Comparison of ENCODE assay signal across 11 cellular contexts in the genomic region with DNA sequence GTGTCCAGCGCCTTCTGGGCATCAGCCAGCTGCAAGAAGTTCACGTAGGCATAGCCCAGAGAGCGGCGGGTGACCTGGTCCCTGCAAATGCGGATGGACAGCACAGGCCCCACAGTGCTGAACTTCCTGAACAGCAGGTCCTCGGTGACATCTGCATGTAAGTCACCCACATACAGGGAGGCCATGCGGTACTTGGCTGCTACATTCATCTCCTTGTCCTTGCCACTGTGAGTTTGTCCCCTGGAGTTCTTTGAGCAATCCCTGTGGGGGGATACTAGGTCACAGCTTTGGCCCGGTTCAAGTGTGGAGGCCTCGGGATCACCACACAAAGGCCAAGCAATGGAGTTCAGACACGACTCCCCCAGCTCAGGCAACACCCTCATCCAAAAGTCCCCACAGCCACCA. TPM values are rescaled to one million over a fixed set of nuclear protein-coding genes. Genes with fewer than 3 reads are reported as not detected.
DNase-seq lines count a peak whose midpoint lies in the region; ATAC-seq and TF ChIP-seq lines count a peak whose summit lies in the region.
"Had no signal": no experiment of that assay in that cellular context is flagged by ENCODE, and none has a peak within 500 bp of the region (broad histone marks: within the 10 kb centered on the region; RNA-seq: fewer than 3 reads in every experiment).

No MANE protein-coding gene starts in this region.

- H3K4me3 ChIP-seq in BE2C (ENCODE audit: low read depth, low read length) (peak overlapping the region; percentile 72), RWPE2 (ENCODE audit: severe bottlenecking) (peak overlapping the region; percentile 43), prostate gland (peak overlapping the region; percentile 57 to 61)

- no peak for ATAC-seq in RWPE2 (ENCODE audit: low read depth)
- ATAC-seq in Right ventricle myocardium superior (ENCODE audit: poor library complexity): no peak
- no peak for ATAC-seq in HG03039 (IDR thresholded peaks at IDR 0.05; ENCODE audit: unreplicated experiment)
- ATAC-seq: activated CD8-positive, alpha-beta T cell treated with anti-CD3 and anti-CD28 coated beads for 36 hours had no signal

- TF ChIP-seq CTCF in BE2C (IDR thresholded peaks at IDR 0.05; ENCODE audit: low read depth, low read length): no peak
- no peak for TF ChIP-seq CTCF in RWPE2 (IDR thresholded peaks at IDR 0.05; ENCODE audit: poor library complexity, severe bottlenecking)
- no peak for TF ChIP-seq CTCF in prostate gland (IDR thresholded peaks at IDR 0.05)

- TF ChIP-seq POLR2A in prostate gland (IDR thresholded peaks at IDR 0.05): no peak

- WGBS in prostate gland: 64% methylated on average over 10 of the region's 10 CpGs

- peak; percentile 11 for DNase-seq in BE2C
- no peak for DNase-seq in RWPE2 (ENCODE audit: low spot score)
- peak; percentile 42 for DNase-seq in Right ventricle myocardium superior
- no peak for DNase-seq in prostate gland (ENCODE audit: low spot score)
- DNase-seq in GDM1 (lab: John Stamatoyannopoulos, UW): no peak
- no peak for DNase-seq in amygdala (lab: John Stamatoyannopoulos, UW)
- DNase-seq in OCI-M1 (lab: John Stamatoyannopoulos, UW): no peak
- DNase-seq: activated CD8-positive, alpha-beta T cell treated with anti-CD3 and anti-CD28 coated beads for 36 hours; effector CD4-positive, alpha-beta T cell had no signal

- no peak overlapping the region for H3K27ac ChIP-seq in RWPE2 (ENCODE audit: poor library complexity, severe bottlenecking)
- peak overlapping the region; percentile 82 to 88 for H3K27ac ChIP-seq in prostate gland
- H3K27ac ChIP-seq: neutrophil had no signal

- H3K9me3 ChIP-seq in BE2C (no peaks in the 10 kb centered on the region), RWPE2 (ENCODE audit: severe bottlenecking) (no peaks in the 10 kb centered on the region), prostate gland (no peaks in the 10 kb centered on the region)
- H3K9me3 ChIP-seq: neutrophil had no signal

- intact Hi-C loops in Right ventricle myocardium superior (cut with DNase I) (no loop called here), prostate gland (cut with DNase I) (no loop called here)

- no peaks in the 10 kb centered on the region for H3K27me3 ChIP-seq in BE2C
- H3K27me3 ChIP-seq in RWPE2 (ENCODE audit: insufficient read depth, poor library complexity, severe bottlenecking): no peaks in the 10 kb centered on the region
- no peaks in the 10 kb centered on the region for H3K27me3 ChIP-seq in prostate gland (replicated peaks; ENCODE audit: insufficient read depth)

- H3K36me3 ChIP-seq in BE2C (no peaks in the 10 kb centered on the region), RWPE2 (ENCODE audit: low read depth) (no peaks in the 10 kb centered on the region), prostate gland (no peaks in the 10 kb centered on the region)
- H3K36me3 ChIP-seq: neutrophil had no signal

- no peaks in the 10 kb centered on the region for H3K4me1 ChIP-seq in BE2C
- peaks cover 7% of the 10 kb centered on the region for H3K4me1 ChIP-seq in RWPE2 (ENCODE audit: insufficient read depth, poor library complexity, severe bottlenecking)
- no peaks in the 10 kb centered on the region for H3K4me1 ChIP-seq in prostate gland (replicated peaks)

RNA-seq across cellular contexts. Expression of a gene that starts 0.8 kb away (rescaled TPM):
- polyA plus RNA-seq in BE2C (2012; ENCODE audit: insufficient read depth, insufficient read length, low read depth): 1.7 TPM
- total RNA-seq in Right ventricle myocardium superior: 0.65 TPM
- 1 to 10 TPM; 1.1 to 2.8 TPM for total RNA-seq in prostate gland
- total RNA-seq: activated CD8-positive, alpha-beta T cell treated with anti-CD3 and anti-CD28 coated beads for 36 hours had no signal

Comparison
In these comparisons a context has a peak if more than half of its experiments do, and no peak if none do; other contexts are left out.
1. DNase-seq: peak in BE2C (single experiment) and Right ventricle myocardium superior (single experiment); none in RWPE2 (single experiment), prostate gland (single experiment), GDM1 (single experiment), amygdala (0 of 56) and OCI-M1 (single experiment).
2. Peak in every context shown above with its lines, with median percentiles within 50 percentile points of each other: H3K4me3 ChIP-seq.